9 cellular contexts compared by ENCODE assay signal in the genomic region with DNA sequence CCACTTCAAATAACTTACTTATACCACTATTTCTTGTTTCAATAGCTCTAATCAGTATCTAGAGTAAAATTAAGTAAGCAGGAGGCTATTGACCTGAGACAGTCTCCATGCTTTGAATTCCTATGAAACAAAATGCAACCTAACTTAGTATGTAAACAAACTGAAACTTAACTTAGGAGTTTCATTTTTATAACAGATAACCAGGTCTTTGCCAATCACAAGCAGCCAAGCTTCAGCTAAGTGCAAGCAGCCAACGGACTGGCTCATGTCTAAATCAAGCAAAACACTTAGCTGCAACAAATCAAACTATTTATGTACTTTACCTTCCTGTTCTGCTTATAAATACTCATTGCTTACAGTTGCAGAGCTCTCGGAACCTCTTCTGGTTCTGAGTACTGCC. TPM values are rescaled to one million over a fixed set of nuclear protein-coding genes. Genes with fewer than 3 reads are reported as not detected.
DNase-seq lines count a peak whose midpoint lies in the region; ATAC-seq and TF ChIP-seq lines count a peak whose summit lies in the region.
"Had no signal": no experiment of that assay in that cellular context is flagged by ENCODE, and none has a peak within 500 bp of the region (broad histone marks: within the 10 kb centered on the region; RNA-seq: fewer than 3 reads in every experiment).

No MANE protein-coding gene starts in this region.

- ATAC-seq in activated CD4-positive, alpha-beta T cell treated with anti-CD3 and anti-CD28 coated beads for 36 hours: peak; percentile 47
- ATAC-seq in HG02973 (IDR thresholded peaks at IDR 0.05; ENCODE audit: unreplicated experiment) (peak; percentile 26), HG02852 (IDR thresholded peaks at IDR 0.05; ENCODE audit: unreplicated experiment) (no peak)

- H2AFZ ChIP-seq in parathyroid adenoma: peak overlapping the region; percentile 63

- H3K4me3 Mint-ChIP-seq in activated CD4-positive, alpha-beta T cell treated with anti-CD3 and anti-CD28 coated beads for 36 hours: peak overlapping the region; percentile 37
- peak overlapping the region; percentile 59 for H3K4me3 Mint-ChIP-seq in activated T-helper 2 cell treated with anti-CD3 and anti-CD28 coated beads, Interferon-gamma antibody, Interleukin-2, Interleukin-4, amounts not matched to agents 10 μg/mL and 5 μg/mL and 100 μg/mL, durations not matched to agents 14 hours and 24 hours and 36 hours (ENCODE audit: low read depth)

- no peaks in the 10 kb centered on the region for H3K27me3 Mint-ChIP-seq in activated CD4-positive, alpha-beta T cell treated with anti-CD3 and anti-CD28 coated beads for 36 hours
- H3K27me3 Mint-ChIP-seq in activated T-helper 2 cell treated with anti-CD3 and anti-CD28 coated beads, Interferon-gamma antibody, Interleukin-2, Interleukin-4, amounts not matched to agents 10 μg/mL and 5 μg/mL and 100 μg/mL, durations not matched to agents 14 hours and 24 hours and 36 hours (ENCODE audit: low read depth): no peaks in the 10 kb centered on the region

- H3K27me3 ChIP-seq in parathyroid adenoma (ENCODE audit: control insufficient read depth, insufficient read depth, low read length): no peaks in the 10 kb centered on the region
- no peaks in the 10 kb centered on the region for H3K27me3 ChIP-seq in ovary

- CTCF ChIA-PET in activated CD4-positive, alpha-beta T cell treated with anti-CD3 and anti-CD28 coated beads for 36 hours (lab: Charles Lee): interaction anchor here (0.6 to 8.4 kb wide), 7 partner anchors 9 to 52 kb away, joined by 3 to 62 read pairs (median 4); no protein-coding TSS in a partner anchor

- H3K4me1 Mint-ChIP-seq in activated CD4-positive, alpha-beta T cell treated with anti-CD3 and anti-CD28 coated beads for 36 hours: peaks cover 65% of the 10 kb centered on the region
- H3K4me1 Mint-ChIP-seq in activated T-helper 2 cell treated with anti-CD3 and anti-CD28 coated beads, Interferon-gamma antibody, Interleukin-2, Interleukin-4, amounts not matched to agents 10 μg/mL and 5 μg/mL and 100 μg/mL, durations not matched to agents 14 hours and 24 hours and 36 hours (ENCODE audit: low read depth): peaks cover 53% of the 10 kb centered on the region

- H3K4me2 ChIP-seq in parathyroid adenoma (ENCODE audit: low read length): no peak overlapping the region

- H3K27ac ChIP-seq in parathyroid adenoma (no peak overlapping the region), ovary (no peak overlapping the region)

- H3K9me3 ChIP-seq in parathyroid adenoma (ENCODE audit: control insufficient read depth, low read length) (no peaks in the 10 kb centered on the region), ovary (no peaks in the 10 kb centered on the region)

- POLR2A ChIA-PET in activated CD4-positive, alpha-beta T cell treated with anti-CD3 and anti-CD28 coated beads for 36 hours (lab: Charles Lee): interaction anchor here (1.4 kb wide), 1 partner anchor 121 kb away, joined by 3 read pairs; no protein-coding TSS in a partner anchor

- H3K4me1 ChIP-seq in parathyroid adenoma (no peaks in the 10 kb centered on the region), ovary (ENCODE audit: insufficient read depth) (peaks cover 2% of the 10 kb centered on the region)

- TF ChIP-seq CTCF in parathyroid adenoma (IDR thresholded peaks at IDR 0.05) (no peak), ovary (IDR thresholded peaks at IDR 0.05) (no peak)

- H3K36me3 Mint-ChIP-seq in activated CD4-positive, alpha-beta T cell treated with anti-CD3 and anti-CD28 coated beads for 36 hours (ENCODE audit: low read depth): peaks cover 14% of the 10 kb centered on the region
- peaks cover 17% of the 10 kb centered on the region for H3K36me3 Mint-ChIP-seq in activated T-helper 2 cell treated with anti-CD3 and anti-CD28 coated beads, Interferon-gamma antibody, Interleukin-2, Interleukin-4, amounts not matched to agents 10 μg/mL and 5 μg/mL and 100 μg/mL, durations not matched to agents 14 hours and 24 hours and 36 hours (ENCODE audit: low read depth)

- peaks cover 5% of the 10 kb centered on the region for H3K9me3 Mint-ChIP-seq in activated CD4-positive, alpha-beta T cell treated with anti-CD3 and anti-CD28 coated beads for 36 hours (ENCODE audit: low read depth)
- H3K9me3 Mint-ChIP-seq in activated T-helper 2 cell treated with anti-CD3 and anti-CD28 coated beads, Interferon-gamma antibody, Interleukin-2, Interleukin-4, amounts not matched to agents 10 μg/mL and 5 μg/mL and 100 μg/mL, durations not matched to agents 14 hours and 24 hours and 36 hours: peaks cover 12% of the 10 kb centered on the region

- TF ChIP-seq POLR2A in ovary (IDR thresholded peaks at IDR 0.05): no peak

- no peak for TF ChIP-seq EP300 in ovary (IDR thresholded peaks at IDR 0.05)

- no peak overlapping the region for H3K9ac ChIP-seq in parathyroid adenoma

- peak; percentile 44 for DNase-seq in activated CD4-positive, alpha-beta T cell treated with anti-CD3 and anti-CD28 coated beads for 36 hours
- DNase-seq in activated CD4-positive, alpha-beta T cell treated with anti-CD3 and anti-CD28 coated beads, Interleukin-2, amount 50 U/mL, for 1 hour: no peak
- DNase-seq in activated T-helper 2 cell treated with anti-CD3 and anti-CD28 coated beads, Interferon-gamma antibody, Interleukin-2, Interleukin-4, amounts not matched to agents 10 μg/mL and 5 μg/mL and 100 μg/mL, durations not matched to agents 14 hours and 24 hours and 36 hours (ENCODE audit: low spot score): no peak
- DNase-seq in dermis blood vessel endothelial cell (no peak), ovary (no peak)
- DNase-seq: RPMI8226 had no signal

- intact Hi-C loops in activated CD4-positive, alpha-beta T cell treated with anti-CD3 and anti-CD28 coated beads for 36 hours (cut with DNase I, micrococcal nuclease): loop anchor here in 1 of 2 experiments (5.0 kb wide), 1 partner anchor 123 kb away; a partner anchor contains a TSS
- intact Hi-C loops in activated T-helper 2 cell treated with anti-CD3 and anti-CD28 coated beads, Interferon-gamma antibody, Interleukin-2, Interleukin-4, amounts not matched to agents 10 μg/mL and 5 μg/mL and 100 μg/mL, durations not matched to agents 14 hours and 24 hours and 36 hours (cut with micrococcal nuclease): loop anchor here (1.0 to 2.0 kb wide), 3 partner anchors 8 to 20 kb away; no protein-coding TSS in a partner anchor
- intact Hi-C loops in ovary (cut with DNase I): no loop called here

- H3K79me2 ChIP-seq in parathyroid adenoma: no peaks in the 10 kb centered on the region

- peak overlapping the region; percentile 90 for H3K27ac Mint-ChIP-seq in activated CD4-positive, alpha-beta T cell treated with anti-CD3 and anti-CD28 coated beads for 36 hours
- peak overlapping the region; percentile 91 for H3K27ac Mint-ChIP-seq in activated T-helper 2 cell treated with anti-CD3 and anti-CD28 coated beads, Interferon-gamma antibody, Interleukin-2, Interleukin-4, amounts not matched to agents 10 μg/mL and 5 μg/mL and 100 μg/mL, durations not matched to agents 14 hours and 24 hours and 36 hours

- no peak overlapping the region for H3K4me3 ChIP-seq in parathyroid adenoma (ENCODE audit: low read depth, low read length)
- no peak overlapping the region for H3K4me3 ChIP-seq in ovary

- 5 to 16% (median 6%) methylated on average over 2 of the region's 2 CpGs for WGBS in ovary, 3 donors

- no peaks in the 10 kb centered on the region for H3K36me3 ChIP-seq in parathyroid adenoma (ENCODE audit: control insufficient read depth, insufficient read depth, low read length)
- no peaks in the 10 kb centered on the region for H3K36me3 ChIP-seq in ovary

RNA-seq across cellular contexts. Expression of a gene that starts 4.4 kb away (rescaled TPM):
- 100 to 1,000 TPM; 176 to 219 TPM for total RNA-seq in activated CD4-positive, alpha-beta T cell treated with anti-CD3 and anti-CD28 coated beads for 36 hours
- 166 and 168 TPM in 2 replicates for total RNA-seq in activated T-helper 2 cell treated with anti-CD3 and anti-CD28 coated beads, Interferon-gamma antibody, Interleukin-2, Interleukin-4, amounts not matched to agents 10 μg/mL and 5 μg/mL and 100 μg/mL, durations not matched to agents 14 hours and 24 hours and 36 hours
- total RNA-seq in dermis blood vessel endothelial cell (110 and 112 TPM in 2 replicates), ovary (100 to 1,000 TPM in 1 of 7 donors, 10 to 100 TPM in 6; 55.0 to 108 (median 75.7) TPM)
- 100 to 1,000 TPM in 1 of 2 donors, 10 to 100 TPM in 1; 84.9 to 138 TPM for polyA plus RNA-seq in ovary

RNA-seq across cellular contexts. Expression of a gene that starts 25.9 kb away (rescaled TPM):
- total RNA-seq in activated CD4-positive, alpha-beta T cell treated with anti-CD3 and anti-CD28 coated beads for 36 hours: 1 to 10 TPM; 1.2 to 2.3 TPM
- 0.75 and 1.1 TPM in 2 replicates for total RNA-seq in activated T-helper 2 cell treated with anti-CD3 and anti-CD28 coated beads, Interferon-gamma antibody, Interleukin-2, Interleukin-4, amounts not matched to agents 10 μg/mL and 5 μg/mL and 100 μg/mL, durations not matched to agents 14 hours and 24 hours and 36 hours
- total RNA-seq in dermis blood vessel endothelial cell: 0.14 and 0.17 TPM in 2 replicates
- 10 to 100 TPM in 1 of 7 donors, 1 to 10 TPM in 2, under 1 TPM in 4; 0.35 to 10.8 (median 0.61) TPM for total RNA-seq in ovary
- 1 to 10 TPM in 1 of 2 donors, under 1 TPM in 1; 0.42 to 1.2 TPM for polyA plus RNA-seq in ovary

RNA-seq across cellular contexts. Expression of a gene that starts 29.3 kb away (rescaled TPM):
- 100 to 1,000 TPM in 1 of 2 experiments, 10 to 100 TPM in 1; 91.1 to 106 TPM for total RNA-seq in activated CD4-positive, alpha-beta T cell treated with anti-CD3 and anti-CD28 coated beads for 36 hours
- total RNA-seq in activated T-helper 2 cell treated with anti-CD3 and anti-CD28 coated beads, Interferon-gamma antibody, Interleukin-2, Interleukin-4, amounts not matched to agents 10 μg/mL and 5 μg/mL and 100 μg/mL, durations not matched to agents 14 hours and 24 hours and 36 hours: 116 and 122 TPM in 2 replicates
- total RNA-seq in dermis blood vessel endothelial cell (12.8 and 30.2 TPM in 2 replicates), ovary (10 to 100 TPM in 5 of 7 donors, 1 to 10 TPM in 2; 7.7 to 26.6 (median 23.0) TPM)
- polyA plus RNA-seq in ovary: 10 to 100 TPM in 1 of 2 donors, 1 to 10 TPM in 1; 8.0 to 23.8 TPM

RNA-seq across cellular contexts. Expression of a gene that starts 37.0 kb away (rescaled TPM):
- total RNA-seq in activated CD4-positive, alpha-beta T cell treated with anti-CD3 and anti-CD28 coated beads for 36 hours: not detected
- total RNA-seq in activated T-helper 2 cell treated with anti-CD3 and anti-CD28 coated beads, Interferon-gamma antibody, Interleukin-2, Interleukin-4, amounts not matched to agents 10 μg/mL and 5 μg/mL and 100 μg/mL, durations not matched to agents 14 hours and 24 hours and 36 hours: not detected in 2 replicates
- total RNA-seq in dermis blood vessel endothelial cell (not detected in 2 replicates), ovary (not detected)
- polyA plus RNA-seq in ovary: not detected

RNA-seq across cellular contexts. Expression of a gene that starts 57.1 kb away (rescaled TPM):
- total RNA-seq in activated CD4-positive, alpha-beta T cell treated with anti-CD3 and anti-CD28 coated beads for 36 hours: under 1 TPM; 0.07 to 0.09 TPM
- not detected in 2 replicates for total RNA-seq in activated T-helper 2 cell treated with anti-CD3 and anti-CD28 coated beads, Interferon-gamma antibody, Interleukin-2, Interleukin-4, amounts not matched to agents 10 μg/mL and 5 μg/mL and 100 μg/mL, durations not matched to agents 14 hours and 24 hours and 36 hours
- total RNA-seq in dermis blood vessel endothelial cell (not detected in 2 replicates), ovary (under 1 TPM in 1 of 7 donors, not detected in 6; 0.10 TPM)
- polyA plus RNA-seq in ovary: not detected
